In the genomic region with DNA sequence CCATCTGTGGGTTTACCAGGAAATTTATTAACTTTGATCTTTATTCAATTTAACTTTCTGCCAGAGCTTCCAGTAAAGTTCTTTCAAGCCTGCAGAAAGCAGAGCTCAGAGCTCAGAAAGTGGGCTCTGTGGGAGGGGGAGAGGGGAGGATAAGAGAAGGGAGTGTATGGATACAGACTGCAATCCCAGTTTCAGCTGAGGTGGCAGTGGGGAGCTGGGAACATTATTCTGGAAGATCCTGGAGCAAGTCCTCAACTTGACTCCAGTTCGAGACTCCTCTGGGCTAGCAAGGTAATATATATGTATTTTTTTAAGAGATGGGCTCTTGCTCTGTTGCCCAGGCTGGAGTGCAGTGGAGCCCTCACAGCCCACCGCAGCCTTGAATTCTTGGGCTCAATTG, we compare ENCODE assay signal across 22 cellular contexts.
DNase-seq lines count a peak whose midpoint lies in the region; ATAC-seq and TF ChIP-seq lines count a peak whose summit lies in the region.
"Had no signal": no experiment of that assay in that cellular context is flagged by ENCODE, and none has a peak within 500 bp of the region (broad histone marks: within the 10 kb centered on the region; RNA-seq: fewer than 3 reads in every experiment).

No MANE protein-coding gene starts in this region.

- H3K9ac ChIP-seq in PC-3 (ENCODE audit: low read length) = no peak overlapping the region

- POLR2A ChIA-PET in A673 (lab: Charles Lee; ENCODE audit: low non-redundant PET) (interaction anchor here (0.6 kb wide), 1 partner anchor 30 kb away, joined by 4 read pairs; no protein-coding TSS in a partner anchor), PC-3 (lab: Charles Lee; ENCODE audit: unreplicated experiment) (interaction anchor here (1.0 kb wide), 1 partner anchor 109 kb away, joined by 6 read pairs; the partner anchor contains the start of gene NABP1)

- DNase-seq in A673 (ENCODE audit: low spot score) (peak; percentile 17), H4 (ENCODE audit: low spot score) (peak; percentile 13), PC-3 (peak; percentile 33), dermis blood vessel endothelial cell (peak; percentile 19), epidermal melanocyte (ENCODE audit: insufficient read length, low spot score) (no peak), DMS153 (lab: John Stamatoyannopoulos, UW) (no peak), cerebellar cortex (ENCODE audit: low spot score) (no peak)
- DNase-seq: activated CD4-positive, CD25-positive, alpha-beta regulatory T cell treated with anti-CD3 and anti-CD28 coated beads, Interleukin-2, amount 50 U/mL, for 72 hours; activated CD8-positive, alpha-beta memory T cell treated with anti-CD3 and anti-CD28 coated beads for 24 hours; activated T-cell treated with anti-CD3 and anti-CD28 coated beads, Interleukin-2, amount 50 U/mL, for 72 hours; CD8-positive, alpha-beta memory T cell; DND-41; naive thymus-derived CD4-positive, alpha-beta T cell; NCI-H1694; ovary; SHP77; stimulated activated naive CD4-positive, alpha-beta T cell treated with Interleukin-2 at 50 U/mL for 16 hours; T-helper 9 cell; thyroid gland had no signal

- H3K4me2 ChIP-seq in PC-3 (ENCODE audit: low read length) = no peak overlapping the region

- H3K4me3 ChIP-seq in A673 (ENCODE audit: low read depth, low read length, poor library complexity, severe bottlenecking) = no peak overlapping the region
- H3K4me3 ChIP-seq in PC-3 (ENCODE audit: low read length) = no peak overlapping the region
- H3K4me3 ChIP-seq: ovary, thyroid gland had no signal

- no peak overlapping the region for H3K27ac ChIP-seq in A673 (ENCODE audit: low read depth, low read length, poor library complexity, severe bottlenecking)
- no peak overlapping the region for H3K27ac ChIP-seq in PC-3 (ENCODE audit: low read length)
- H3K27ac ChIP-seq: ovary, thyroid gland had no signal

- H4K20me1 ChIP-seq in PC-3 (ENCODE audit: low read length) = no peaks in the 10 kb centered on the region

- peak; percentile 13; the same call in 1 of the 2 replicates for ATAC-seq in PC-3
- no peak for ATAC-seq in GM18873 (IDR thresholded peaks at IDR 0.05; ENCODE audit: low FRiP score, unreplicated experiment)
- ATAC-seq: activated naive CD4-positive, alpha-beta T cell treated with anti-CD3 and anti-CD28 coated beads, Interleukin-2, amount 50 U/mL, for 72 hours; activated T-cell treated with anti-CD3 and anti-CD28 coated beads, Interleukin-2, amount 50 U/mL, for 72 hours; naive thymus-derived CD4-positive, alpha-beta T cell; sciatic nerve had no signal

- CTCF ChIA-PET in A673 (lab: Charles Lee) = interaction anchor here (0.5 to 0.9 kb wide), 2 partner anchors 14 to 190 kb away, joined by 3 to 8 read pairs; no protein-coding TSS in a partner anchor
- CTCF ChIA-PET in PC-3 (lab: Charles Lee) = interaction anchor here (0.6 to 0.8 kb wide), 2 partner anchors 107 to 160 kb away, joined by 3 read pairs; no protein-coding TSS in a partner anchor

- TF ChIP-seq CTCF in A673 (conservative IDR thresholded peaks at IDR 0.05; ENCODE audit: low read depth, low read length) (no peak), PC-3 (conservative IDR thresholded peaks at IDR 0.05; ENCODE audit: low read depth, low read length) (peak; percentile 24; the same call in 1 of the 2 replicates)

- H3K79me2 ChIP-seq in PC-3 (ENCODE audit: low read length) = no peaks in the 10 kb centered on the region

- H2AFZ ChIP-seq in PC-3 (ENCODE audit: low read length) = no peak overlapping the region; the same call in 1 of the 2 replicates

- no peaks in the 10 kb centered on the region for H3K9me2 ChIP-seq in PC-3 (replicated peaks; ENCODE audit: low read length)

- H3K9me3 ChIP-seq in A673 (ENCODE audit: low read depth, low read length, poor library complexity, severe bottlenecking) = no peaks in the 10 kb centered on the region
- no peaks in the 10 kb centered on the region for H3K9me3 ChIP-seq in PC-3 (ENCODE audit: low read length)
- H3K9me3 ChIP-seq: ovary, thyroid gland had no signal

- H3K27me3 ChIP-seq in A673 (replicated peaks; ENCODE audit: insufficient read depth, low read depth, low read length, poor library complexity) (no peaks in the 10 kb centered on the region), PC-3 (ENCODE audit: low read length) (no peaks in the 10 kb centered on the region)
- H3K27me3 ChIP-seq: ovary, thyroid gland had no signal

- no peaks in the 10 kb centered on the region for H3K36me3 ChIP-seq in A673 (ENCODE audit: insufficient read depth, low read length, poor library complexity, severe bottlenecking)
- H3K36me3 ChIP-seq in PC-3 (ENCODE audit: low read depth, low read length) = no peaks in the 10 kb centered on the region
- H3K36me3 ChIP-seq: ovary, thyroid gland had no signal

- intact Hi-C loops in A673 (cut with micrococcal nuclease; ENCODE audit: unreplicated experiment) (loop anchor here (5.0 to 10.0 kb wide), 2 partner anchors 243 to 296 kb away; no protein-coding TSS in a partner anchor), PC-3 (cut with micrococcal nuclease) (no loop called here)

- peaks cover 11% of the 10 kb centered on the region for H3K4me1 ChIP-seq in A673 (ENCODE audit: insufficient read depth, low read length, poor library complexity, severe bottlenecking)
- peaks cover 57% of the 10 kb centered on the region for H3K4me1 ChIP-seq in PC-3 (ENCODE audit: insufficient read depth, low read length)
- H3K4me1 ChIP-seq: thyroid gland had no signal

- no TSS peak for BruUV-seq in A673 (replicated peaks; lab: Mats Ljungman, UMichigan)
- BruUV-seq in PC-3 (replicated peaks; lab: Mats Ljungman, UMichigan) = no TSS peak

- no peaks in the 10 kb centered on the region for H3F3A ChIP-seq in PC-3 (ENCODE audit: low read length, unreplicated experiment)

Comparison
In these comparisons a context has a peak if more than half of its experiments do, and no peak if none do; other contexts are left out.
1. DNase-seq: peak in A673 (single experiment), H4 (single experiment), PC-3 (single experiment) and dermis blood vessel endothelial cell (single experiment); none in epidermal melanocyte (single experiment), DMS153 (single experiment) and cerebellar cortex (single experiment).